15 cellular contexts compared by ENCODE assay signal in genomic region chr15:92840149-92840548, GRCh38. TPM values are rescaled to one million over a fixed set of nuclear protein-coding genes. Genes with fewer than 3 reads are reported as not detected.
DNase-seq lines count a peak whose midpoint lies in the region; ATAC-seq and TF ChIP-seq lines count a peak whose summit lies in the region.
"Had no signal": no experiment of that assay in that cellular context is flagged by ENCODE, and none has a peak within 500 bp of the region (broad histone marks: within the 10 kb centered on the region; RNA-seq: fewer than 3 reads in every experiment).

No MANE protein-coding gene starts in this region.

- CTCF ChIA-PET in MCF 10A (lab: Yijun Ruan, JAX): interaction anchor here (0.6 kb wide), 1 partner anchor 508 kb away, joined by 3 read pairs; no protein-coding TSS in a partner anchor

- no peaks in the 10 kb centered on the region for H3K36me3 ChIP-seq in breast epithelium
- H3K36me3 ChIP-seq in upper lobe of right lung: no peaks in the 10 kb centered on the region
- H3K36me3 ChIP-seq: BE2C, colonic mucosa, ovary had no signal

- TF ChIP-seq CTCF in breast epithelium (IDR thresholded peaks at IDR 0.05) (no peak), MCF 10A (IDR thresholded peaks at IDR 0.05; ENCODE audit: unreplicated experiment) (no peak), epithelial cell of esophagus (IDR thresholded peaks at IDR 0.05; ENCODE audit: insufficient read depth, low read depth, low read length, missing control alignments) (no peak), upper lobe of right lung (IDR thresholded peaks at IDR 0.05) (no peak)

- no peak overlapping the region for H3K4me3 Mint-ChIP-seq in MCF 10A (ENCODE audit: unreplicated experiment)

- POLR2A ChIA-PET in MCF 10A (lab: Yijun Ruan, JAX): interaction anchor here (0.9 to 1.3 kb wide), 4 partner anchors 11 to 42 kb away, joined by 3 to 4 read pairs (median 3); no protein-coding TSS in a partner anchor

- no peak overlapping the region for H3K27ac Mint-ChIP-seq in MCF 10A (ENCODE audit: low read depth, unreplicated experiment)

- H3K4me1 Mint-ChIP-seq in MCF 10A (ENCODE audit: insufficient read depth, unreplicated experiment): peaks cover 5% of the 10 kb centered on the region

- H3K27ac ChIP-seq in breast epithelium: peak overlapping the region; percentile 56 to 79
- no peak overlapping the region for H3K27ac ChIP-seq in upper lobe of right lung
- H3K27ac ChIP-seq: colonic mucosa, ovary had no signal

- H3K9me3 ChIP-seq in breast epithelium (no peaks in the 10 kb centered on the region), upper lobe of right lung (no peaks in the 10 kb centered on the region)
- H3K9me3 ChIP-seq: BE2C, colonic mucosa, ovary had no signal

- no peaks in the 10 kb centered on the region for H3K9me3 Mint-ChIP-seq in MCF 10A (ENCODE audit: unreplicated experiment)

- peaks cover 5% of the 10 kb centered on the region for H3K36me3 Mint-ChIP-seq in MCF 10A (ENCODE audit: insufficient read depth, unreplicated experiment)

- intact Hi-C loops in breast epithelium (cut with DNase I; ENCODE audit: low total_unique reads): no loop called here
- intact Hi-C loops in MCF 10A (cut with micrococcal nuclease): no loop called here
- intact Hi-C loops in upper lobe of right lung (cut with DNase I): no loop called here

- H3K4me3 ChIP-seq in breast epithelium (no peak overlapping the region), epithelial cell of esophagus (ENCODE audit: low read length) (no peak overlapping the region), upper lobe of right lung (no peak overlapping the region)
- H3K4me3 ChIP-seq: colonic mucosa, ovary had no signal

- no TSS peak for BruUV-seq in MCF 10A (replicated peaks; lab: Mats Ljungman, UMichigan)

- peak; percentile 52 for ATAC-seq in upper lobe of right lung
- ATAC-seq in HG03045 (IDR thresholded peaks at IDR 0.05; ENCODE audit: unreplicated experiment): no peak
- no peak for ATAC-seq in GM18517 (IDR thresholded peaks at IDR 0.05; ENCODE audit: unreplicated experiment)
- no peak for ATAC-seq in GM21367 (IDR thresholded peaks at IDR 0.05; ENCODE audit: unreplicated experiment)

- H3K27me3 ChIP-seq in breast epithelium (no peaks in the 10 kb centered on the region), upper lobe of right lung (no peaks in the 10 kb centered on the region)
- H3K27me3 ChIP-seq: BE2C, colonic mucosa, ovary had no signal

- peak; percentile 54 to 65 for DNase-seq in breast epithelium (ENCODE audit: low spot score in 2 of 2)
- no peak for DNase-seq in MCF 10A (ENCODE audit: unreplicated experiment)
- DNase-seq in NCI-H69 (lab: John Stamatoyannopoulos, UW): peak; percentile 28
- DNase-seq in epithelial cell of esophagus (ENCODE audit: low read depth): peak; percentile 71
- DNase-seq in upper lobe of right lung: no peak
- DNase-seq: activated gamma-delta T cell treated with Interleukin-2 at 50 U/mL for 16 hours; BE2C; colonic mucosa; foreskin melanocyte; OCI-M1; ovary; stimulated activated CD4-positive, alpha-beta T cell treated with anti-CD3 and anti-CD28 coated beads, Interleukin-2, amount 100 ng/mL, for 48 hours had no signal

- no peak for TF ChIP-seq POLR2A in breast epithelium (IDR thresholded peaks at IDR 0.05)

- H3K4me1 ChIP-seq in breast epithelium (no peaks in the 10 kb centered on the region), upper lobe of right lung (peaks cover 7% of the 10 kb centered on the region)
- H3K4me1 ChIP-seq: BE2C had no signal

- H3K27me3 Mint-ChIP-seq in MCF 10A (ENCODE audit: insufficient read depth, unreplicated experiment): no peaks in the 10 kb centered on the region

RNA-seq across cellular contexts. Expression of gene CHD2, which starts 60.0 kb away (rescaled TPM):
- total RNA-seq in breast epithelium: 100 to 1,000 TPM; 137 to 215 (median 197) TPM
- total RNA-seq in MCF 10A (2022): 129 and 148 TPM in 2 replicates
- total RNA-seq in upper lobe of right lung: 161 TPM

Comparison
In these comparisons a context has a peak if more than half of its experiments do, and no peak if none do; other contexts are left out.
1. DNase-seq: peak in breast epithelium (2 of 2), NCI-H69 (single experiment) and epithelial cell of esophagus (single experiment); none in MCF 10A (single experiment) and upper lobe of right lung (single experiment).